In the genomic region with DNA sequence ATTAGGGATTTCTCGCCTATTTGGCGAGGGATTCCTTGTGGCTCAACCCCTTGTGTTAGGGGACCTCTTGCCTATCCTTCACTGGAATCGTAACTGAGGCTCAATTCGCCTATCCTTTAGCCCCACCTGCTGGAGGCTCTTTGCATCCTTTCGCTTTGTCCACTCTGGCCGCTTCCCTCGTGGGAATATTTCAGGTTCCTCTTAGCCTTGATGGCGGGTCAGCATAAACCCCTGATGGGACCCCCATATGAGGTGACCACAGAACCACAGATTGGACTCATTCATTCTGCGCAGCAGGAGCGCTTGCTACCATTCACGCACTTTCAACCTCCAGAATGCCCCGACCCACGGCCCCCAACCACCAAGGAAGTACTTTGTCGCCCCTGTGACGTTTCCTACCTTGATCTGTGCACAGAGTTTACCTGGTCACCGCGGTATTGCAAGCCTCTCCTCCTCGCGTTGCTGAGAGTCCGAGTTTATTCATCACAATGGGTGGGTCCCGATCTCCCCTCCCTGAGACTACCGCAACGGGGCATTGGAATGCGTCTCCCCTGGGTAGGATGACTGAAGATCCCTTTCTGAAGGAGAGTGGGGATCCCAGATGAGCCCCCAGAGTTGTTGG, we compare ENCODE assay signal across 8 cellular contexts. TPM values are rescaled to one million over a fixed set of nuclear protein-coding genes. Genes with fewer than 3 reads are reported as not detected.
A peak's percentile ranks its signal among the peaks of the same experiment; 100 is the strongest.
DNase-seq lines count a peak whose midpoint lies in the region; ATAC-seq and TF ChIP-seq lines count a peak whose summit lies in the region.

TSS of gene OR52N2 (plus strand) at position 425 of the 622 bp plus-strand sequence. CDS start 11,412 bp downstream, outside the sequence.

- peaks cover 53% of the 10 kb centered on the region for H3K27me3 Mint-ChIP-seq in chondrocyte (ENCODE audit: low read depth)

- H3K36me3 Mint-ChIP-seq in chondrocyte (ENCODE audit: low read depth): peaks cover 3% of the 10 kb centered on the region

- peaks cover 6% of the 10 kb centered on the region for H3K9me3 Mint-ChIP-seq in chondrocyte (ENCODE audit: low read depth)

- no peak within 1 kb of the TSS for H3K27ac Mint-ChIP-seq in chondrocyte (ENCODE audit: unreplicated experiment)

- H3K4me3 Mint-ChIP-seq in chondrocyte (ENCODE audit: unreplicated experiment): peak within 1 kb of the TSS; percentile 76

- intact Hi-C loops in left colon (cut with DNase I, micrococcal nuclease): loop anchor here in 1 of 2 donors (5.0 to 10.0 kb wide), 2 partner anchors 336 to 684 kb away; no protein-coding TSS in a partner anchor

- peak; percentile 97 for TF ChIP-seq CTCF in chondrocyte (IDR thresholded peaks at IDR 0.05)

- peak; percentile 96 for ATAC-seq in HG02798 (IDR thresholded peaks at IDR 0.05; ENCODE audit: poor library complexity, unreplicated experiment)
- peak; percentile 89 for ATAC-seq in left colon

- peaks cover 12% of the 10 kb centered on the region for H3K4me1 Mint-ChIP-seq in chondrocyte (ENCODE audit: low read depth)

- peak; percentile 6 to 66 for DNase-seq in NCI-H446 (lab: John Stamatoyannopoulos, UW)
- no peak for DNase-seq in NCI-H446 treated with DMSO at 0.1 percent for 48 hours (lab: John Stamatoyannopoulos, UW)
- DNase-seq in NCI-H1694 (lab: John Stamatoyannopoulos, UW): peak; percentile 3
- peak; percentile 42 for DNase-seq in activated CD4-positive, CD25-positive, alpha-beta regulatory T cell treated with anti-CD3 and anti-CD28 coated beads, Interleukin-2, amount 50 U/mL, for 16 hours (ENCODE audit: low read depth, low spot score)
- no peak for DNase-seq in chondrocyte (ENCODE audit: low spot score)
- DNase-seq in left colon: peak; percentile 42 to 75
- DNase-seq in stimulated activated CD4-positive, alpha-beta T cell treated with anti-CD3 and anti-CD28 coated beads, Interleukin-1b, Interleukin-23, amount 100 ng/mL, for 48 hours: peak; percentile 66

RNA-seq across cellular contexts. Expression of gene OR52N2, which starts in this region (rescaled TPM):
- total RNA-seq in chondrocyte (not detected in 3 replicates), left colon (not detected)

Comparison
In these comparisons a context has a peak if more than half of its experiments do, and no peak if none do; other contexts are left out.
1. DNase-seq: peak in NCI-H446 (2 of 2), NCI-H1694 (single experiment), activated CD4-positive, CD25-positive, alpha-beta regulatory T cell treated with anti-CD3 and anti-CD28 coated beads, Interleukin-2, amount 50 U/mL, for 16 hours (single experiment) and stimulated activated CD4-positive, alpha-beta T cell treated with anti-CD3 and anti-CD28 coated beads, Interleukin-1b, Interleukin-23, amount 100 ng/mL, for 48 hours (single experiment); none in NCI-H446 treated with DMSO at 0.1 percent for 48 hours (single experiment) and chondrocyte (single experiment).
2. Peak in DNase-seq and ATAC-seq in left colon; RNA of the gene not detected or under 1 TPM.